In the genomic region with DNA sequence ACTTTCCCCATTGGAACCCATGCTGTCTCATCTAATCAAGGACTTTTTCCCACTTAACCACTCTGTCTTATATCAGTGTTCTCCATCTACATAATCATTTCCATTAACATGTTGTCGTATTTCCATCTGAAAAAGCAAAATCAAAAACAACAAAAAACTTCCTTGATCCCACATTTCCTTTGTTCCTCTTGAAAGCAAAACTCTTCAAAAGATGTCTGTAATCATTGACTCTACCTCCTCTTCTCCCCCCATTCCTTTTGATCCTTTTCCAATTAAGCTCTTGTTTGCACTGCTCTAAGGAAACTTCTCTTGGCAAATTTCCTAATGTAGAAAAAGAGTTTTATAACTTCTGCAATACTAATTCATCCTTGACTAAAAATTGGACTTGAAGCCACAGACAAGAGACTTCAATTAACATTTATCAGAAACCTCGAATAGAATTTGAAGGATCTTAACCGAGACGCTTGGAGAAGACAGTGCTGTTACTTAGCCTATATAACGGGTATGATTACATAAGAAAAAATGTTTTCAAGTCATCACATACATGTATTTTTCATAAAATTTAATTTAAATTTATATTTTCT, we compare ENCODE assay signal across 20 cellular contexts.
DNase-seq lines count a peak whose midpoint lies in the region; TF ChIP-seq lines count a peak whose summit lies in the region.
"Had no signal": no experiment of that assay in that cellular context is flagged by ENCODE, and none has a peak within 500 bp of the region (broad histone marks: within the 10 kb centered on the region; RNA-seq: fewer than 3 reads in every experiment).

No MANE protein-coding gene starts in this region.

- H3K4me1 ChIP-seq in SJCRH30, result peaks cover 47% of the 10 kb centered on the region
- H3K4me1 ChIP-seq in uterus, result no peaks in the 10 kb centered on the region
- H3K4me1 ChIP-seq: BE2C, Caco-2 had no signal

- TF ChIP-seq CTCF in epithelial cell of proximal tubule (conservative IDR thresholded peaks at IDR 0.05; ENCODE audit: low read depth, low read length) (no peak), uterus (IDR thresholded peaks at IDR 0.05) (no peak)

- H3K4me3 ChIP-seq in SJCRH30 (no peak overlapping the region), epithelial cell of proximal tubule (ENCODE audit: low read depth, low read length) (no peak overlapping the region), uterus (no peak overlapping the region)
- H3K4me3 ChIP-seq: GM12878 had no signal

- peak; percentile 94 for DNase-seq in DMS79 (lab: John Stamatoyannopoulos, UW)
- peak; percentile 44 for DNase-seq in HT-29 (ENCODE audit: low spot score)
- DNase-seq in SJCRH30, result no peak
- DNase-seq in epithelial cell of proximal tubule (ENCODE audit: low read depth), result peak; percentile 41
- DNase-seq in posterior vena cava (ENCODE audit: low spot score), result no peak
- no peak for DNase-seq in uterus
- no peak for DNase-seq in activated naive CD4-positive, alpha-beta T cell treated with Interleukin-2 at 50 U/mL for 16 hours
- DNase-seq: ACHN; BE2C; C1 segment of cervical spinal cord; Caco-2; CD4-positive, CD25-positive, alpha-beta regulatory T cell; DND-41; EL; GOT3; H9; Karpas-422; KBM-7 had no signal

- peak overlapping the region; percentile 81 for H3K27ac ChIP-seq in SJCRH30
- H3K27ac ChIP-seq in uterus, result no peak overlapping the region
- H3K27ac ChIP-seq: HL-60 had no signal

- H3K9me3 ChIP-seq in SJCRH30 (replicated peaks) (no peaks in the 10 kb centered on the region), uterus (no peaks in the 10 kb centered on the region)
- H3K9me3 ChIP-seq: BE2C, Caco-2 had no signal

- TF ChIP-seq POLR2A in uterus (IDR thresholded peaks at IDR 0.05), result no peak

- H3K27me3 ChIP-seq in SJCRH30 (no peaks in the 10 kb centered on the region), uterus (no peaks in the 10 kb centered on the region)
- H3K27me3 ChIP-seq: BE2C had no signal

- intact Hi-C loops in posterior vena cava (cut with DNase I) (no loop called here), uterus (cut with DNase I; ENCODE audit: low total_unique reads) (no loop called here)

- H3K36me3 ChIP-seq in SJCRH30 (no peaks in the 10 kb centered on the region), uterus (no peaks in the 10 kb centered on the region)
- H3K36me3 ChIP-seq: BE2C had no signal

Comparison
In these comparisons a context has a peak if more than half of its experiments do, and no peak if none do; other contexts are left out.
1. DNase-seq: peak in DMS79 (single experiment), HT-29 (single experiment) and epithelial cell of proximal tubule (single experiment); none in SJCRH30 (0 of 2), posterior vena cava (single experiment), uterus (0 of 2) and activated naive CD4-positive, alpha-beta T cell treated with Interleukin-2 at 50 U/mL for 16 hours (single experiment).